ENCODE assay signal across 8 cellular contexts in genomic region chr11:86955111-86955673, GRCh38.
DNase-seq lines count a peak whose midpoint lies in the region; ATAC-seq, FAIRE-seq and TF ChIP-seq lines count a peak whose summit lies in the region.

Gene FZD4 (minus strand): TSS chr11:86955395. CDS start chr11:86955085, 310 bp downstream.

- H3K27me3 ChIP-seq in muscle layer of colon (ENCODE audit: control insufficient read depth in 1 of 2, insufficient read depth in 2 of 2, low read length in 2 of 2) = no peaks in the 10 kb centered on the region
- no peaks in the 10 kb centered on the region for H3K27me3 ChIP-seq in subcutaneous abdominal adipose tissue (ENCODE audit: control insufficient read depth in 5 of 5, insufficient read depth in 4 of 5, low read length in 5 of 5)

- no peak for TF ChIP-seq CTCF in D721Med (IDR thresholded peaks at IDR 0.05; ENCODE audit: insufficient read depth, missing control alignments)

- no peak for FAIRE-seq in D721Med (lab: Jason Lieb, UNC)

- H3K4me3 ChIP-seq in muscle layer of colon (ENCODE audit: low read depth in 1 of 2, low read length in 2 of 2) = peak within 1 kb of the TSS; percentile 80 to 96
- H3K4me3 ChIP-seq in subcutaneous abdominal adipose tissue (ENCODE audit: low read depth in 1 of 5, low read length in 5 of 5) = peak within 1 kb of the TSS; percentile 92 to 99 (median 95)

- ATAC-seq in GM19463 (IDR thresholded peaks at IDR 0.05; ENCODE audit: unreplicated experiment) = peak; percentile 94
- ATAC-seq in HG03521 (IDR thresholded peaks at IDR 0.05; ENCODE audit: unreplicated experiment) = peak; percentile 96

- peak within 1 kb of the TSS; percentile 96 for H3K27ac ChIP-seq in muscle layer of colon (ENCODE audit: low read depth, low read length)
- peak within 1 kb of the TSS; percentile 98 for H3K27ac ChIP-seq in subcutaneous abdominal adipose tissue (ENCODE audit: low read depth, low read length)

- H3K4me1 ChIP-seq in muscle layer of colon (ENCODE audit: insufficient read depth, low read length) (peaks cover 32% of the 10 kb centered on the region), subcutaneous abdominal adipose tissue (ENCODE audit: control insufficient read depth in 5 of 5, insufficient read depth in 5 of 5, low read length in 5 of 5) (peaks cover 8 to 59% (median 47%) of the 10 kb centered on the region in 5 donors)

- H3K36me3 ChIP-seq in muscle layer of colon (ENCODE audit: insufficient read depth, low read length) = peaks cover 17% of the 10 kb centered on the region
- H3K36me3 ChIP-seq in subcutaneous abdominal adipose tissue (ENCODE audit: control insufficient read depth in 5 of 5, insufficient read depth in 5 of 5, low read length in 5 of 5) = peaks cover 2 to 22% (median 20%) of the 10 kb centered on the region in 5 donors

- H3K9ac ChIP-seq in muscle layer of colon (ENCODE audit: low read length) (peak within 1 kb of the TSS; percentile 74), subcutaneous abdominal adipose tissue (ENCODE audit: low read length in 5 of 5) (peak within 1 kb of the TSS; percentile 83 to 91 (median 88))

- DNase-seq in D721Med (ENCODE audit: insufficient read length, low spot score) (peak; percentile 72), NCI-H774 (lab: John Stamatoyannopoulos, UW) (peak; percentile 91), fibroblast of gingiva (ENCODE audit: low read depth) (peak; percentile 89)
- peak; percentile 69 to 78 for DNase-seq in activated T-cell treated with anti-CD3 and anti-CD28 coated beads, Interleukin-2, amount 50 U/mL, for 48 hours

- H3K9me3 ChIP-seq in muscle layer of colon (ENCODE audit: low read length) (no peaks in the 10 kb centered on the region), subcutaneous abdominal adipose tissue (ENCODE audit: control insufficient read depth in 5 of 5, low read length in 5 of 5) (no peaks in the 10 kb centered on the region)

Comparison
In these comparisons a context has a peak if more than half of its experiments do, and no peak if none do; other contexts are left out.
1. Peak in every context shown above with its lines: DNase-seq, ATAC-seq, H3K4me3 ChIP-seq and H3K27ac ChIP-seq.